8 cellular contexts compared by ENCODE assay signal in genomic region chr3:120348065-120348980, GRCh38. TPM values are rescaled to one million over a fixed set of nuclear protein-coding genes. Genes with fewer than 3 reads are reported as not detected.
DNase-seq lines count a peak whose midpoint lies in the region; ATAC-seq, FAIRE-seq and TF ChIP-seq lines count a peak whose summit lies in the region.

No MANE protein-coding gene starts in this region.

- TF ChIP-seq EP300 in tibial nerve (IDR thresholded peaks at IDR 0.05), result no peak

- peaks cover 50% of the 10 kb centered on the region for H3K4me1 Mint-ChIP-seq in activated CD8-positive, alpha-beta T cell treated with anti-CD3 and anti-CD28 coated beads for 36 hours (ENCODE audit: low read depth)
- peaks cover 51 to 54% of the 10 kb centered on the region in 2 donors for H3K4me1 Mint-ChIP-seq in natural killer cell

- no peaks in the 10 kb centered on the region for H3K9me3 ChIP-seq in endothelial cell of umbilical vein (replicated peaks; ENCODE audit: control insufficient read depth, insufficient read depth, low read length)
- no peaks in the 10 kb centered on the region for H3K9me3 ChIP-seq in tibial nerve

- H3K79me2 ChIP-seq in endothelial cell of umbilical vein (ENCODE audit: control insufficient read depth, insufficient read depth, low read length), result peaks cover 47% of the 10 kb centered on the region

- H3K36me3 ChIP-seq in endothelial cell of umbilical vein (ENCODE audit: control insufficient read depth in 2 of 2, extremely low read depth in 1 of 2, insufficient read depth in 2 of 2, low read length in 2 of 2) (no peaks in the 10 kb centered on the region), tibial nerve (peaks cover 0 to 4% (median 0%) of the 10 kb centered on the region in 3 donors)

- no peaks in the 10 kb centered on the region for H3K9me1 ChIP-seq in endothelial cell of umbilical vein (replicated peaks; ENCODE audit: control insufficient read depth, extremely low read depth, insufficient read depth, low read length)

- peak overlapping the region; percentile 62 for H3K4me2 ChIP-seq in endothelial cell of umbilical vein (ENCODE audit: insufficient read depth, low read length)

- POLR2A ChIA-PET in activated CD8-positive, alpha-beta T cell treated with anti-CD3 and anti-CD28 coated beads for 36 hours (lab: Charles Lee), result interaction anchor here (0.6 to 2.3 kb wide), 12 partner anchors 8 to 273 kb away, joined by 3 to 11 read pairs (median 4); partner anchors contain the start of gene NDUFB4
- POLR2A ChIA-PET in endothelial cell of umbilical vein (lab: Charles Lee), result interaction anchor here (1.0 kb wide), 1 partner anchor 253 kb away, joined by 4 read pairs; no protein-coding TSS in a partner anchor

- H3K27me3 ChIP-seq in endothelial cell of umbilical vein (ENCODE audit: control insufficient read depth in 2 of 2, insufficient read depth in 2 of 2, low read length in 2 of 2), result peaks cover 0 to 1% of the 10 kb centered on the region in 2 experiments
- no peaks in the 10 kb centered on the region for H3K27me3 ChIP-seq in tibial nerve

- peak overlapping the region; percentile 93 for H3K4me3 Mint-ChIP-seq in activated CD8-positive, alpha-beta T cell treated with anti-CD3 and anti-CD28 coated beads for 36 hours
- peak overlapping the region; percentile 91 for H3K4me3 Mint-ChIP-seq in natural killer cell

- CTCF ChIA-PET in activated CD8-positive, alpha-beta T cell treated with anti-CD3 and anti-CD28 coated beads for 36 hours (lab: Charles Lee), result interaction anchor here (1.6 to 3.1 kb wide), 3 partner anchors 69 to 211 kb away, joined by 4 to 27 read pairs (median 6); no protein-coding TSS in a partner anchor
- CTCF ChIA-PET in endothelial cell of umbilical vein (lab: Charles Lee), result interaction anchor here (0.8 to 2.5 kb wide), 12 partner anchors 9 to 518 kb away, joined by 3 to 18 read pairs (median 5); no protein-coding TSS in a partner anchor

- H3K9me3 Mint-ChIP-seq in activated CD8-positive, alpha-beta T cell treated with anti-CD3 and anti-CD28 coated beads for 36 hours, result no peaks in the 10 kb centered on the region
- no peaks in the 10 kb centered on the region for H3K9me3 Mint-ChIP-seq in natural killer cell

- peak overlapping the region; percentile 95 for H3K27ac Mint-ChIP-seq in activated CD8-positive, alpha-beta T cell treated with anti-CD3 and anti-CD28 coated beads for 36 hours
- H3K27ac Mint-ChIP-seq in natural killer cell, result peak overlapping the region; percentile 80 to 87

- intact Hi-C loops in activated CD8-positive, alpha-beta T cell treated with anti-CD3 and anti-CD28 coated beads for 36 hours (cut with micrococcal nuclease), result loop anchor here (2.0 to 5.0 kb wide), 2 partner anchors 42 to 69 kb away; no protein-coding TSS in a partner anchor
- intact Hi-C loops in endothelial cell of umbilical vein (cut with micrococcal nuclease) (loop anchor here (1.0 to 2.0 kb wide), 4 partner anchors 69 to 254 kb away; partner anchors contain the start of gene GSK3B), natural killer cell (cut with micrococcal nuclease) (loop anchor here (5.0 to 10.0 kb wide), 2 partner anchors 209 to 254 kb away; partner anchors contain the start of gene GSK3B)

- peaks cover 3% of the 10 kb centered on the region for H3K27me3 Mint-ChIP-seq in activated CD8-positive, alpha-beta T cell treated with anti-CD3 and anti-CD28 coated beads for 36 hours
- peaks cover 2 to 13% of the 10 kb centered on the region in 2 donors for H3K27me3 Mint-ChIP-seq in natural killer cell (ENCODE audit: low read depth in 2 of 2)

- ATAC-seq in GM18870 (IDR thresholded peaks at IDR 0.05; ENCODE audit: unreplicated experiment) (peak; percentile 39), HG03097 (IDR thresholded peaks at IDR 0.05; ENCODE audit: low FRiP score, unreplicated experiment) (peak; percentile 37), natural killer cell (peak; percentile 25 to 42 (median 39))
- ATAC-seq in activated CD8-positive, alpha-beta T cell treated with anti-CD3 and anti-CD28 coated beads for 36 hours, result peak; percentile 51

- dilution Hi-C loops in endothelial cell of umbilical vein (cut with MboI; ENCODE audit: extremely low pct_ligation_motif_present, low sequenced_read_pairs), result no loop called here

- H3K27ac ChIP-seq in endothelial cell of umbilical vein (ENCODE audit: insufficient read depth, low read depth, low read length), result peak overlapping the region; percentile 67
- peak overlapping the region; percentile 92 to 98 (median 96) for H3K27ac ChIP-seq in tibial nerve

- TF ChIP-seq POLR2A in endothelial cell of umbilical vein (IDR thresholded peaks at IDR 0.05; ENCODE audit: low read depth, low read length) (no peak), tibial nerve (IDR thresholded peaks at IDR 0.05) (no peak)

- no peak for TF ChIP-seq CTCF in activated CD8-positive, alpha-beta T cell treated with anti-CD3 and anti-CD28 coated beads for 36 hours (IDR thresholded peaks at IDR 0.05)
- no peak for TF ChIP-seq CTCF in endothelial cell of umbilical vein (IDR thresholded peaks at IDR 0.05; ENCODE audit: extremely low read depth in 1 of 2, insufficient read depth in 1 of 2, low read depth in 1 of 2, low read length in 2 of 2)
- no peak for TF ChIP-seq CTCF in natural killer cell (IDR thresholded peaks at IDR 0.05)
- no peak for TF ChIP-seq CTCF in tibial nerve (IDR thresholded peaks at IDR 0.05)

- no peak for FAIRE-seq in endothelial cell of umbilical vein (lab: Jason Lieb, UNC)

- DNase-seq in AML-193 (lab: John Stamatoyannopoulos, UW), result peak; percentile 72 to 79
- peak; percentile 40 for DNase-seq in NCI-H510A treated with DMSO at 0.1 percent for 48 hours (lab: John Stamatoyannopoulos, UW)
- DNase-seq in activated CD8-positive, alpha-beta T cell treated with anti-CD3 and anti-CD28 coated beads for 36 hours, result peak; percentile 68
- DNase-seq in endothelial cell of umbilical vein (ENCODE audit: low read depth, low spot score), result peak; percentile 36
- no peak for DNase-seq in natural killer cell
- peak in 1 of 2 donors; percentile 5 for DNase-seq in tibial nerve (ENCODE audit: low spot score in 2 of 2)

- TSS peak; percentile 39 for BruUV-seq in endothelial cell of umbilical vein (replicated peaks; lab: Mats Ljungman, UMichigan)

- H4K20me1 ChIP-seq in endothelial cell of umbilical vein (replicated peaks; ENCODE audit: control insufficient read depth, extremely low read depth, insufficient read depth, low read length), result no peaks in the 10 kb centered on the region

- peak overlapping the region; percentile 79 for H3K9ac ChIP-seq in endothelial cell of umbilical vein (replicated peaks; ENCODE audit: extremely low read depth, insufficient read depth, low read length)

- peak overlapping the region; percentile 34 to 76 (median 59) for H3K4me3 ChIP-seq in endothelial cell of umbilical vein (replicated peaks in 1 of 3; ENCODE audit: insufficient read depth in 1 of 3, low read depth in 1 of 3, low read length in 3 of 3)
- H3K4me3 ChIP-seq in tibial nerve, result peak overlapping the region; percentile 68 to 93 (median 86)

- H3K4me1 ChIP-seq in endothelial cell of umbilical vein (ENCODE audit: control insufficient read depth, extremely low read depth, insufficient read depth, low read length) (peaks cover 14% of the 10 kb centered on the region), tibial nerve (peaks cover 0 to 50% (median 18%) of the 10 kb centered on the region in 4 donors)

- H2AFZ ChIP-seq in endothelial cell of umbilical vein (ENCODE audit: low read depth, low read length), result peak overlapping the region; percentile 96

- H3K36me3 Mint-ChIP-seq in activated CD8-positive, alpha-beta T cell treated with anti-CD3 and anti-CD28 coated beads for 36 hours (ENCODE audit: low read depth), result peaks cover 30% of the 10 kb centered on the region
- H3K36me3 Mint-ChIP-seq in natural killer cell, result no peaks in the 10 kb centered on the region

- WGBS in tibial nerve, 2 donors, result 4% methylated on average over 23 to 27 of the region's 40 CpGs

TF ChIP-seq in endothelial cell of umbilical vein, 7 proteins besides CTCF, POLR2A, EP300 and RAD21:
- TF ChIP-seq POLR2AphosphoS5 (IDR thresholded peaks at IDR 0.05; ENCODE audit: insufficient read depth, low read depth, low read length), result no peak
- TF ChIP-seq, protein P1, sequence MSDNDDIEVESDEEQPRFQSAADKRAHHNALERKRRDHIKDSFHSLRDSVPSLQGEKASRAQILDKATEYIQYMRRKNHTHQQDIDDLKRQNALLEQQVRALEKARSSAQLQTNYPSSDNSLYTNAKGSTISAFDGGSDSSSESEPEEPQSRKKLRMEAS (IDR thresholded peaks at IDR 0.05; ENCODE audit: insufficient read depth, insufficient read length), result no peak
- no peak for TF ChIP-seq EZH2 (IDR thresholded peaks at IDR 0.05; ENCODE audit: borderline replicate concordance, low read depth, low read length, severe bottlenecking)
- no peak for TF ChIP-seq MYC (IDR thresholded peaks at IDR 0.05; ENCODE audit: low read depth, low read length)

RNA-seq across cellular contexts. Expression of gene LRRC58, which starts 0.8 kb away (rescaled TPM):
- 10 to 100 TPM; 29.1 to 30.7 TPM for total RNA-seq in activated CD8-positive, alpha-beta T cell treated with anti-CD3 and anti-CD28 coated beads for 36 hours
- total RNA-seq in endothelial cell of umbilical vein (11.9 and 12.3 TPM in 2 replicates), natural killer cell (10 to 100 TPM; 17.0 to 21.8 (median 18.2) TPM), tibial nerve (10 to 100 TPM; 36.6 to 53.2 (median 44.0) TPM)
- 2.7 and 3.7 TPM in 2 replicates for polyA plus RNA-seq in endothelial cell of umbilical vein
- polyA plus RNA-seq in endothelial cell of umbilical vein (2011; cell fraction: cytosol; rRNA removed), result 4.0 and 4.4 TPM in 2 replicates
- polyA plus RNA-seq in endothelial cell of umbilical vein (2011; cell fraction: nucleus; rRNA removed), result 3.1 and 4.2 TPM in 2 replicates
- 4.4 and 8.6 TPM in 2 replicates for polyA plus RNA-seq in endothelial cell of umbilical vein (2012)
- polyA minus RNA-seq in endothelial cell of umbilical vein, result 6.1 and 7.7 TPM in 2 replicates
- 35.7 TPM for polyA minus RNA-seq in endothelial cell of umbilical vein (2011; cell fraction: cytosol; rRNA and poly(A)+ RNA removed)
- 6.1 and 9.8 TPM in 2 replicates for polyA minus RNA-seq in endothelial cell of umbilical vein (2011; cell fraction: nucleus; rRNA and poly(A)+ RNA removed)
